Comparison of ENCODE assay signal across 8 cellular contexts in genomic region chr1:236066828-236067386, GRCh38. TPM values are rescaled to one million over a fixed set of nuclear protein-coding genes. Genes with fewer than 3 reads are reported as not detected.
DNase-seq lines count a peak whose midpoint lies in the region; ATAC-seq and TF ChIP-seq lines count a peak whose summit lies in the region.

No MANE protein-coding gene starts in this region.

- ATAC-seq in GM18870 (IDR thresholded peaks at IDR 0.05; ENCODE audit: unreplicated experiment) (peak; percentile 90), HG03060 (IDR thresholded peaks at IDR 0.05; ENCODE audit: low read depth, unreplicated experiment) (peak; percentile 78)

- H3K4me1 ChIP-seq in vagina: peaks cover 20% of the 10 kb centered on the region

- H3K4me3 ChIP-seq in cardiac fibroblast (replicated peaks in 1 of 2; ENCODE audit: low read depth in 2 of 2, low read length in 2 of 2): no peak overlapping the region
- H3K4me3 ChIP-seq in vagina: no peak overlapping the region
- H3K4me3 ChIP-seq in H7 (ENCODE audit: insufficient read depth, low read depth, low read length): no peak overlapping the region

- intact Hi-C loops in vagina (cut with DNase I): loop anchor here (10.0 kb wide), 1 partner anchor 1452 kb away; the partner anchor contains the start of gene IRF2BP2

- H3K27ac ChIP-seq in vagina: peak overlapping the region; percentile 98

- no peak for TF ChIP-seq CTCF in cardiac fibroblast (IDR thresholded peaks at IDR 0.05; ENCODE audit: low read depth, low read length)
- no peak for TF ChIP-seq CTCF in vagina (IDR thresholded peaks at IDR 0.05)

- no peaks in the 10 kb centered on the region for H3K27me3 ChIP-seq in vagina
- H3K27me3 ChIP-seq in H7 (ENCODE audit: control insufficient read depth, insufficient read depth, low read length): peaks cover 31% of the 10 kb centered on the region

- peak; percentile 45 for DNase-seq in T-helper 9 cell
- peak; percentile 17 to 29 for DNase-seq in cardiac fibroblast (ENCODE audit: low read depth in 2 of 2)
- peak; percentile 45 for DNase-seq in pons (ENCODE audit: low spot score)
- DNase-seq in vagina (ENCODE audit: extremely low spot score in 2 of 2): no peak
- no peak for DNase-seq in NCI-H748 treated with DMSO at 0.1 percent for 48 hours (lab: John Stamatoyannopoulos, UW)
- DNase-seq in H7: no peak

- no peaks in the 10 kb centered on the region for H3K36me3 ChIP-seq in vagina
- no peaks in the 10 kb centered on the region for H3K36me3 ChIP-seq in H7 (replicated peaks; ENCODE audit: control insufficient read depth, insufficient read depth, low read length)

- H3K9me3 ChIP-seq in vagina: peaks cover 6% of the 10 kb centered on the region

- no peak for TF ChIP-seq POLR2A in vagina (IDR thresholded peaks at IDR 0.05)

RNA-seq across cellular contexts. Expression of gene NID1, which starts 2.0 kb away (rescaled TPM):
- 154 TPM for total RNA-seq in vagina
- total RNA-seq in H7 (2014; rRNA removed; shearing (Covaris generic)): 12.9 and 16.4 TPM in 2 replicates

Comparison
In these comparisons a context has a peak if more than half of its experiments do, and no peak if none do; other contexts are left out.
1. DNase-seq: peak in T-helper 9 cell (single experiment), cardiac fibroblast (2 of 2) and pons (single experiment); none in vagina (0 of 2), NCI-H748 treated with DMSO at 0.1 percent for 48 hours (single experiment) and H7 (single experiment).